ENCODE assay signal across 8 cellular contexts in the genomic region with DNA sequence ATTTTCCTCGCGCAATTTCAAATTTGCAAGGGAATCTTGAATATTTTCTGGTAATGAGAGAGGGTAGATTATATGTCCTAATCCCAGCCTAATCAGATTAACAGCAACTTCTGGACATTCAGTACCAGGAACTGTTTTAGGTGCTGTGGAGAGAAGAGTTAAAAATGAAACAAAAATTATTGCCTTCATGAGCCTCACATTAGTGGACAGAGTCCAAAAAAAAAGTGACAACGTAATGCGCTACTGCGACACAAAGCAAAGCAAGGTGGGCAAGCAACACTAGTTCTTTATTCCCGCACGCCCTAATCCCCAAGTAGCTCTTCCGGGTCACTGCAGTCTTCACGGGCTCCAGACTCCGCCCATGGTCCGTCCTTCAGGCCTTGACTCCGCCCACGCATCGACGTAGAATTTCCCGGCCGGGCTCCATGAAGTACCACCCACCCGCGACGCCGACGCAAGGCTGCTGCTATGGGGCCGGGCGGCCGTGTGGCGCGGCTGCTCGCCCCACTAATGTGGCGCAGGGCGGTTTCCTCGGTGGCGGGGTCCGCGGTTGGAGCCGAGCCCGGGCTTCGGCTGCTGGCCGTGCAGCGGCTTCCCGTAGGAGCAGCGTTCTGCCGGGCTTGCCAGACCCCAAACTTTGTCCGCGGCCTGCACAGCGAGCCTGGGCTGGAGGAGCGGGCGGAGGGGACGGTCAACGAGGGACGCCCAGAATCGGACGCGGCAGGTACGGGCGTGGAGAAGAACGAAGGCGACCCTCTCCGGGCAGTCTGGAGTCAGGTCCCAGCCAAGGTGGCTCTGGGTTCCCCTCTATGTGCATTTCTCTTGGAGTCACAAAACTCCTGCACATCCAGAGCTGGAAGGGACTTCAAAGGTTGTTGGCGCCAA. TPM values are rescaled to one million over a fixed set of nuclear protein-coding genes. Genes with fewer than 3 reads are reported as not detected.
DNase-seq lines count a peak whose midpoint lies in the region; ATAC-seq and TF ChIP-seq lines count a peak whose summit lies in the region.

A gene (plus strand): TSS at position 455 of the 885 bp plus-strand sequence. CDS start 14 bp downstream, at position 469.

- H3K9me3 Mint-ChIP-seq in IgD-negative memory B cell = peaks cover 2 to 3% (median 2%) of the 10 kb centered on the region in 3 donors

- H3K36me3 Mint-ChIP-seq in IgD-negative memory B cell = peaks cover 6% of the 10 kb centered on the region

- H3K27ac Mint-ChIP-seq in IgD-negative memory B cell = peak within 1 kb of the TSS; percentile 66 to 98 (median 97)

- peak; percentile 95 for DNase-seq in DMS 273 treated with DMSO at 0.1 percent for 48 hours (lab: John Stamatoyannopoulos, UW)
- peak; percentile 49 for DNase-seq in OCI-M2 (lab: John Stamatoyannopoulos, UW; ENCODE audit: unreplicated experiment)
- peak; percentile 97 for DNase-seq in activated T-cell treated with anti-CD3 and anti-CD28 coated beads for 4 hours
- DNase-seq in epithelial cell of esophagus (ENCODE audit: low read depth) = peak; percentile 98
- peak; percentile 94 to 95 for DNase-seq in stimulated activated CD8-positive, alpha-beta memory T cell treated with anti-CD3 and anti-CD28 coated beads, Interleukin-4, amount 100 ng/mL, for 1 hour (ENCODE audit: low read depth in 2 of 2, low spot score in 1 of 2)

- peak; percentile 100 for ATAC-seq in GM21529 (IDR thresholded peaks at IDR 0.05; ENCODE audit: unreplicated experiment)

- no peaks in the 10 kb centered on the region for H3K27me3 Mint-ChIP-seq in IgD-negative memory B cell

- no peak for TF ChIP-seq CTCF in epithelial cell of esophagus (IDR thresholded peaks at IDR 0.05; ENCODE audit: insufficient read depth, low read depth, low read length, missing control alignments)

- peaks cover 27 to 35% (median 31%) of the 10 kb centered on the region in 3 donors for H3K4me1 Mint-ChIP-seq in IgD-negative memory B cell

- peak within 1 kb of the TSS; percentile 83 to 92 (median 91) for H3K4me3 Mint-ChIP-seq in IgD-negative memory B cell

- H3K4me1 ChIP-seq in mononuclear cell (ENCODE audit: insufficient read depth, low read length) = peaks cover 33% of the 10 kb centered on the region

- H3K4me3 ChIP-seq in epithelial cell of esophagus (ENCODE audit: low read length) = peak within 1 kb of the TSS; percentile 96
- H3K4me3 ChIP-seq in mononuclear cell (ENCODE audit: low read length) = peak within 1 kb of the TSS; percentile 71

- H3K9me3 ChIP-seq in mononuclear cell (ENCODE audit: low read depth, low read length) = no peaks in the 10 kb centered on the region

- H3K27me3 ChIP-seq in mononuclear cell (ENCODE audit: insufficient read depth, low read length) = no peaks in the 10 kb centered on the region

RNA-seq across cellular contexts. Expression of the gene that starts here (rescaled TPM):
- polyA plus RNA-seq in IgD-negative memory B cell = 68.1 TPM
- total RNA-seq in mononuclear cell = 25.7 TPM

Comparison
In these comparisons a context has a peak if more than half of its experiments do, and no peak if none do; other contexts are left out.
1. Peak in every context shown above with its lines: DNase-seq, ATAC-seq and H3K4me3 ChIP-seq.